ENCODE assay signal across 32 cellular contexts in the genomic region with DNA sequence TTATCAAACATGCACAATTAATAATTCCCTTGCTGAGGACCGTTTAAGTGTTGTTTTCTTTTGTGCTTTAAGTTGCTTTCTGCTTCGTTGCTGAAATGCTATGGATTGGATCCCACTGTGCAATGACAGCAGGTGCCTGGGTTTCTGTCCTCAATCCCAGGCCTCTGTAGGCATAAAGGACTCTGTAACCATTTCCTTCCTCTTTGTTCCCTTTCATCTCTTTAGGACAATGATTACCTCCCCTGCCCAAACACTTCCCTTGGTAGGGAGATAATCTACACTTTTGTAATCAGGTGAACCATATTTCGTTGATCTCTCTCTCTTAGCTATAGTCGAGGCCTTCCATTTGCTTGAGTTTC. TPM values are rescaled to one million over a fixed set of nuclear protein-coding genes. Genes with fewer than 3 reads are reported as not detected.
A peak's percentile ranks its signal among the peaks of the same experiment; 100 is the strongest.
DNase-seq lines count a peak whose midpoint lies in the region; ATAC-seq and TF ChIP-seq lines count a peak whose summit lies in the region.
"Had no signal": no experiment of that assay in that cellular context is flagged by ENCODE, and none has a peak within 500 bp of the region (broad histone marks: within the 10 kb centered on the region; RNA-seq: fewer than 3 reads in every experiment).

No MANE protein-coding gene starts in this region.

- H3K9me2 ChIP-seq in hepatocyte (replicated peaks; ENCODE audit: insufficient read depth) = no peaks in the 10 kb centered on the region

- CTCF ChIA-PET in WTC11 (lab: Charles Lee) = no interaction called here

- no peak overlapping the region for H3K4me2 ChIP-seq in hepatocyte

- H3K9me3 Mint-ChIP-seq in WTC11 = no peaks in the 10 kb centered on the region
- H3K9me3 Mint-ChIP-seq: activated CD4-positive, alpha-beta memory T cell treated with anti-CD3 and anti-CD28 coated beads for 36 hours; CD14-positive monocyte; stimulated activated naive CD8-positive, alpha-beta T cell treated with anti-CD3 and anti-CD28 coated beads, Interleukin-15, Interleukin-2, amounts not matched to agents 100 ng/mL and 50 ng/mL, for 24 hours had no signal

- H3K4me3 Mint-ChIP-seq in WTC11 = no peak overlapping the region
- H3K4me3 Mint-ChIP-seq: activated CD4-positive, alpha-beta memory T cell treated with anti-CD3 and anti-CD28 coated beads for 36 hours; CD14-positive monocyte; stimulated activated naive CD8-positive, alpha-beta T cell treated with anti-CD3 and anti-CD28 coated beads, Interleukin-15, Interleukin-2, amounts not matched to agents 100 ng/mL and 50 ng/mL, for 24 hours had no signal

- TF ChIP-seq CTCF in WTC11 (IDR thresholded peaks at IDR 0.05) (no peak), neutrophil (IDR thresholded peaks at IDR 0.05) (no peak), hepatocyte (IDR thresholded peaks at IDR 0.05; ENCODE audit: poor library complexity) (no peak)

- H3K36me3 ChIP-seq in neutrophil (no peaks in the 10 kb centered on the region), hepatocyte (replicated peaks; ENCODE audit: insufficient read depth, low read depth) (no peaks in the 10 kb centered on the region)
- H3K36me3 ChIP-seq: left lung, right atrium auricular region, uterus had no signal

- H3K9me3 ChIP-seq in neutrophil (no peaks in the 10 kb centered on the region), hepatocyte (ENCODE audit: low read depth) (no peaks in the 10 kb centered on the region)
- H3K9me3 ChIP-seq: Caco-2, left lung, right atrium auricular region, uterus had no signal

- peak overlapping the region; percentile 37 for H3K27ac ChIP-seq in neutrophil
- no peak overlapping the region for H3K27ac ChIP-seq in hepatocyte
- H3K27ac ChIP-seq: GM23248, left lung, right atrium auricular region, uterus had no signal

- 81% methylated on average over 4 of the region's 4 CpGs for WGBS in hepatocyte (ENCODE audit: low lambda C conversion rate, missing lambda C conversion rate)

- no peaks in the 10 kb centered on the region for H4K20me1 ChIP-seq in hepatocyte (ENCODE audit: insufficient read depth, poor library complexity, severe bottlenecking)

- no peaks in the 10 kb centered on the region for H3K27me3 Mint-ChIP-seq in WTC11 (ENCODE audit: low read depth)
- H3K27me3 Mint-ChIP-seq: activated CD4-positive, alpha-beta memory T cell treated with anti-CD3 and anti-CD28 coated beads for 36 hours; stimulated activated naive CD8-positive, alpha-beta T cell treated with anti-CD3 and anti-CD28 coated beads, Interleukin-15, Interleukin-2, amounts not matched to agents 100 ng/mL and 50 ng/mL, for 24 hours had no signal

- POLR2A ChIA-PET in WTC11 (lab: Charles Lee) = no interaction called here

- DNase-seq in NCI-H2081 (lab: John Stamatoyannopoulos, UW) = peak; percentile 20 to 63
- no peak for DNase-seq in NCI-H2081 treated with DMSO at 0.1 percent for 48 hours (lab: John Stamatoyannopoulos, UW)
- DNase-seq in NCI-H146 treated with DMSO at 0.1 percent for 48 hours (lab: John Stamatoyannopoulos, UW; ENCODE audit: unreplicated experiment) = peak; percentile 62
- no peak for DNase-seq in WTC11 (ENCODE audit: low spot score)
- no peak for DNase-seq in hepatocyte (ENCODE audit: low spot score)
- DNase-seq: activated CD4-positive, alpha-beta memory T cell treated with anti-CD3 and anti-CD28 coated beads for 36 hours; activated CD4-positive, alpha-beta T cell treated with anti-CD3 and anti-CD28 coated beads for 1 hour; activated CD8-positive, alpha-beta memory T cell treated with anti-CD3 and anti-CD28 coated beads, Interleukin-2, amount 50 U/mL, for 4 hours; activated naive CD4-positive, alpha-beta T cell; Caco-2; cerebellar nuclear complex; dermis blood vessel endothelial cell; DMS53; foreskin melanocyte; GDM1; GM23248; hippocampal formation; left lung; mesendoderm; NCI-H1105; posterior cingulate gyrus; Right ventricle myocardium superior; small intestine; uterus had no signal

- peaks cover 40 to 52% of the 10 kb centered on the region in 2 experiments for H3K4me1 ChIP-seq in neutrophil (ENCODE audit: control insufficient read depth in 1 of 2, insufficient read depth in 1 of 2, low read depth in 1 of 2, low read length in 1 of 2)
- peaks cover 13% of the 10 kb centered on the region for H3K4me1 ChIP-seq in hepatocyte (ENCODE audit: insufficient read depth)
- H3K4me1 ChIP-seq: Caco-2, left lung, right atrium auricular region, uterus had no signal

- peak overlapping the region; percentile 65 for H3K27ac Mint-ChIP-seq in WTC11
- H3K27ac Mint-ChIP-seq: activated CD4-positive, alpha-beta memory T cell treated with anti-CD3 and anti-CD28 coated beads for 36 hours; stimulated activated naive CD8-positive, alpha-beta T cell treated with anti-CD3 and anti-CD28 coated beads, Interleukin-15, Interleukin-2, amounts not matched to agents 100 ng/mL and 50 ng/mL, for 24 hours had no signal

- H3K27me3 ChIP-seq in neutrophil (no peaks in the 10 kb centered on the region), hepatocyte (no peaks in the 10 kb centered on the region)
- H3K27me3 ChIP-seq: left lung, right atrium auricular region, uterus had no signal

- H3K36me3 Mint-ChIP-seq in WTC11 = peaks cover 45% of the 10 kb centered on the region
- H3K36me3 Mint-ChIP-seq: CD14-positive monocyte had no signal

- peaks cover 28% of the 10 kb centered on the region for H3K4me1 Mint-ChIP-seq in WTC11

- ATAC-seq in WTC11 (peak; percentile 66), HG03442 (IDR thresholded peaks at IDR 0.05; ENCODE audit: unreplicated experiment) (no peak), GM18909 (IDR thresholded peaks at IDR 0.05; ENCODE audit: poor library complexity, unreplicated experiment) (no peak)
- ATAC-seq: left lung, Panc1 had no signal

- H3K79me2 ChIP-seq in hepatocyte = no peaks in the 10 kb centered on the region

- H2AFZ ChIP-seq in hepatocyte = no peak overlapping the region
- H2AFZ ChIP-seq: GM23248 had no signal

- H3K4me3 ChIP-seq in neutrophil (ENCODE audit: low read depth in 1 of 2, low read length in 1 of 2) = no peak overlapping the region
- H3K4me3 ChIP-seq in hepatocyte = no peak overlapping the region
- H3K4me3 ChIP-seq: GM23248, left lung, right atrium auricular region, uterus had no signal

TF ChIP-seq in WTC11, 78 proteins besides CTCF, POLR2A, EP300 and RAD21 (continues in another document):
- TF ChIP-seq ZNF219 (CRISPR knock-in tag; IDR thresholded peaks at IDR 0.05; ENCODE audit: borderline replicate concordance) (no peak), SP1 (CRISPR knock-in tag; conservative IDR thresholded peaks at IDR 0.05) (no peak), SMAD4 (CRISPR knock-in tag; IDR thresholded peaks at IDR 0.05) (no peak), ZNF532 (CRISPR knock-in tag; IDR thresholded peaks at IDR 0.05; ENCODE audit: borderline replicate concordance) (no peak), MXD4 (CRISPR knock-in tag; IDR thresholded peaks at IDR 0.05; ENCODE audit: borderline replicate concordance) (no peak), NR3C1 (CRISPR knock-in tag; conservative IDR thresholded peaks at IDR 0.05; ENCODE audit: low read depth) (no peak)
- TF ChIP-seq, protein P1, sequence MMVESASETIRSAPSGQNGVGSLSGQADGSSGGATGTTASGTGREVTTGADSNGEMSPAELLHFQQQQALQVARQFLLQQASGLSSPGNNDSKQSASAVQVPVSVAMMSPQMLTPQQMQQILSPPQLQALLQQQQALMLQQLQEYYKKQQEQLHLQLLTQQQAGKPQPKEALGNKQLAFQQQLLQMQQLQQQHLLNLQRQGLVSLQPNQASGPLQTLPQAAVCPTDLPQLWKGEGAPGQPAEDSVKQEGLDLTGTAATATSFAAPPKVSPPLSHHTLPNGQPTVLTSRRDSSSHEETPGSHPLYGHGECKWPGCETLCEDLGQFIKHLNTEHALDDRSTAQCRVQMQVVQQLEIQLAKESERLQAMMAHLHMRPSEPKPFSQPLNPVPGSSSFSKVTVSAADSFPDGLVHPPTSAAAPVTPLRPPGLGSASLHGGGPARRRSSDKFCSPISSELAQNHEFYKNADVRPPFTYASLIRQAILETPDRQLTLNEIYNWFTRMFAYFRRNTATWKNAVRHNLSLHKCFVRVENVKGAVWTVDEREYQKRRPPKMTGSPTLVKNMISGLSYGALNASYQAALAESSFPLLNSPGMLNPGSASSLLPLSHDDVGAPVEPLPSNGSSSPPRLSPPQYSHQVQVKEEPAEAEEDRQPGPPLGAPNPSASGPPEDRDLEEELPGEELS (CRISPR knock-in tag; IDR thresholded peaks at IDR 0.05) = no peak

RNA-seq across cellular contexts. Expression of gene LYPD6B, which starts 58.6 kb away (rescaled TPM):
- total RNA-seq in WTC11 (2021) (1.6 to 1.9 TPM (median 1.8 TPM) in 3 replicates), hepatocyte (13.3 and 16.8 TPM in 2 replicates)
- polyA plus RNA-seq in hepatocyte = 26.0 and 26.4 TPM in 2 replicates
- total RNA-seq: activated CD4-positive, alpha-beta memory T cell treated with anti-CD3 and anti-CD28 coated beads for 36 hours; dermis blood vessel endothelial cell; Right ventricle myocardium superior; T-helper 2 cell treated with Interferon-gamma antibody and Interleukin-4, amounts not matched to agents 100 ng/mL and 5 ng/mL, for 36 hours had no signal
- polyA plus RNA-seq: CD14-positive monocyte had no signal

Comparison
In these comparisons a context has a peak if more than half of its experiments do, and no peak if none do; other contexts are left out.
1. DNase-seq: peak in NCI-H2081 (2 of 2) and NCI-H146 treated with DMSO at 0.1 percent for 48 hours (single experiment); none in NCI-H2081 treated with DMSO at 0.1 percent for 48 hours (single experiment), WTC11 (single experiment) and hepatocyte (single experiment).